ENCODE assay signal across 10 cellular contexts in genomic region chr2:120245520-120245835, GRCh38. TPM values are rescaled to one million over a fixed set of nuclear protein-coding genes. Genes with fewer than 3 reads are reported as not detected.
DNase-seq lines count a peak whose midpoint lies in the region; TF ChIP-seq lines count a peak whose summit lies in the region.
"Had no signal": no experiment of that assay in that cellular context is flagged by ENCODE, and none has a peak within 500 bp of the region (broad histone marks: within the 10 kb centered on the region; RNA-seq: fewer than 3 reads in every experiment).

No MANE protein-coding gene starts in this region.

- H3K4me3 Mint-ChIP-seq in activated CD4-positive, alpha-beta T cell treated with anti-CD3 and anti-CD28 coated beads, Interleukin-2, amount 10 ng/mL, durations not matched to agents 7 days and 5 days: no peak overlapping the region
- H3K4me3 Mint-ChIP-seq: activated naive CD4-positive, alpha-beta T cell treated with anti-CD3 and anti-CD28 coated beads, Interleukin-2, amount 50 U/mL, for 24 hours had no signal

- H3K27ac ChIP-seq in VCaP: peak overlapping the region; percentile 75

- H3K27ac Mint-ChIP-seq in activated CD4-positive, alpha-beta T cell treated with anti-CD3 and anti-CD28 coated beads, Interleukin-2, amount 10 ng/mL, durations not matched to agents 7 days and 5 days: no peak overlapping the region
- H3K27ac Mint-ChIP-seq: activated naive CD4-positive, alpha-beta T cell treated with anti-CD3 and anti-CD28 coated beads, Interleukin-2, amount 50 U/mL, for 24 hours had no signal

- H3K4me1 Mint-ChIP-seq in activated CD4-positive, alpha-beta T cell treated with anti-CD3 and anti-CD28 coated beads, Interleukin-2, amount 10 ng/mL, durations not matched to agents 7 days and 5 days: peaks cover 25% of the 10 kb centered on the region
- H3K4me1 Mint-ChIP-seq: activated naive CD4-positive, alpha-beta T cell treated with anti-CD3 and anti-CD28 coated beads, Interleukin-2, amount 50 U/mL, for 24 hours had no signal

- peaks cover 21% of the 10 kb centered on the region for H3K27me3 Mint-ChIP-seq in activated CD4-positive, alpha-beta T cell treated with anti-CD3 and anti-CD28 coated beads, Interleukin-2, amount 10 ng/mL, durations not matched to agents 7 days and 5 days

- POLR2A ChIA-PET in activated CD4-positive, alpha-beta T cell treated with anti-CD3 and anti-CD28 coated beads, Interleukin-2, amount 10 ng/mL, durations not matched to agents 7 days and 5 days (lab: Charles Lee): no interaction called here

- no peak for TF ChIP-seq CTCF in VCaP (conservative IDR thresholded peaks at IDR 0.05)

- peak; percentile 87 for DNase-seq in COLO668 (lab: John Stamatoyannopoulos, UW; ENCODE audit: unreplicated experiment)
- DNase-seq in MV-4-11 (lab: John Stamatoyannopoulos, UW): peak; percentile 53
- DNase-seq in myocyte (ENCODE audit: low read depth): peak; percentile 44
- no peak for DNase-seq in NCI-H1092 treated with DMSO at 0.1 percent for 48 hours (lab: John Stamatoyannopoulos, UW)
- DNase-seq in effector CD4-positive, alpha-beta T cell: no peak
- no peak for DNase-seq in DMS114 treated with DMSO at 0.1 percent for 48 hours (lab: John Stamatoyannopoulos, UW; ENCODE audit: unreplicated experiment)
- no peak for DNase-seq in activated CD4-positive, alpha-beta T cell treated with anti-CD3 and anti-CD28 coated beads, Interleukin-2, amount 10 ng/mL, durations not matched to agents 7 days and 5 days
- DNase-seq: midbrain had no signal

- peaks cover 10% of the 10 kb centered on the region for H3K9me3 Mint-ChIP-seq in activated CD4-positive, alpha-beta T cell treated with anti-CD3 and anti-CD28 coated beads, Interleukin-2, amount 10 ng/mL, durations not matched to agents 7 days and 5 days
- H3K9me3 Mint-ChIP-seq: activated naive CD4-positive, alpha-beta T cell treated with anti-CD3 and anti-CD28 coated beads, Interleukin-2, amount 50 U/mL, for 24 hours had no signal

- H3K36me3 Mint-ChIP-seq in activated CD4-positive, alpha-beta T cell treated with anti-CD3 and anti-CD28 coated beads, Interleukin-2, amount 10 ng/mL, durations not matched to agents 7 days and 5 days (ENCODE audit: low read depth): peaks cover 7% of the 10 kb centered on the region
- H3K36me3 Mint-ChIP-seq: activated naive CD4-positive, alpha-beta T cell treated with anti-CD3 and anti-CD28 coated beads, Interleukin-2, amount 50 U/mL, for 24 hours had no signal

- CTCF ChIA-PET in activated CD4-positive, alpha-beta T cell treated with anti-CD3 and anti-CD28 coated beads, Interleukin-2, amount 10 ng/mL, durations not matched to agents 7 days and 5 days (lab: Charles Lee): interaction anchor here (1.0 kb wide), 1 partner anchor 15 kb away, joined by 4 read pairs; no protein-coding TSS in a partner anchor

RNA-seq across cellular contexts. Expression of gene RALB, which starts 7.2 kb away (rescaled TPM):
- total RNA-seq in myocyte: 34.2 and 34.5 TPM in 2 replicates
- 41.5 TPM for polyA plus RNA-seq in myocyte (2012)
- 10 to 100 TPM; 44.3 to 46.8 TPM for total RNA-seq in activated CD4-positive, alpha-beta T cell treated with anti-CD3 and anti-CD28 coated beads, Interleukin-2, amount 10 ng/mL, durations not matched to agents 7 days and 5 days

RNA-seq across cellular contexts. Expression of gene TMEM185B, which starts 22.3 kb away (rescaled TPM):
- 27.1 and 27.6 TPM in 2 replicates for total RNA-seq in myocyte
- polyA plus RNA-seq in myocyte (2012): 19.9 TPM
- total RNA-seq in activated CD4-positive, alpha-beta T cell treated with anti-CD3 and anti-CD28 coated beads, Interleukin-2, amount 10 ng/mL, durations not matched to agents 7 days and 5 days: 10 to 100 TPM; 20.8 to 21.3 TPM

Comparison
In these comparisons a context has a peak if more than half of its experiments do, and no peak if none do; other contexts are left out.
1. DNase-seq: peak in COLO668 (single experiment), MV-4-11 (single experiment) and myocyte (single experiment); none in NCI-H1092 treated with DMSO at 0.1 percent for 48 hours (single experiment), effector CD4-positive, alpha-beta T cell (single experiment), DMS114 treated with DMSO at 0.1 percent for 48 hours (single experiment) and activated CD4-positive, alpha-beta T cell treated with anti-CD3 and anti-CD28 coated beads, Interleukin-2, amount 10 ng/mL, durations not matched to agents 7 days and 5 days (single experiment).